Comparison of ENCODE assay signal across 9 cellular contexts in the genomic region with DNA sequence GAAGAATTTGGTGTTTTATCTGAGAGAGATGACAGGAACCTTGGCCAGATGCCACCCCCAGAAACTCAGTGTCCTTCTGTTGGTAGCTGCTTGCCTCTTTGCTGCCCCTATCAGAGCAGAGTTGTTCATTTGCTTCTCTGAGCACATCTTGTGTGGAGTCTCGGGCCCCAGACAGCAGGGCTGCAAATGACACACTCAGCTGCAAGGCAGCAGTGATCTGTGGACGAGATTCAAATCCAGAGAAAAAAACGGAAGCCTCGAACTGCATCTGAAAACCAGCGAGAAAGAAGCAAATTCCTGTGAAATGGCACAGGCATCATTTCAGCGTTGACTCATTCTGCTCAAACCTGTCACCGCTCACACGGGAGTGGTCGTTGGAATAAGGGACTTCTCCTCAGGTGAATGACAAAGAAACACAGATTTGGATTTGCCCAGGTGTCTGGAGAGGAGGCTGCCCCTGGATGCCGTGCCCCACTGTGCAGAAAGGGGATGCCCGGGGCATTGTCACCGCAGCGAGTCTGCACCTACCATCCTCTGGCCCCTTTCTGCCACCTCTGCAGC.
A peak's percentile ranks its signal among the peaks of the same experiment; 100 is the strongest.
DNase-seq lines count a peak whose midpoint lies in the region; ATAC-seq, FAIRE-seq and TF ChIP-seq lines count a peak whose summit lies in the region.
"Had no signal": no experiment of that assay in that cellular context is flagged by ENCODE, and none has a peak within 500 bp of the region (broad histone marks: within the 10 kb centered on the region; RNA-seq: fewer than 3 reads in every experiment).

No MANE protein-coding gene starts in this region.

- TF ChIP-seq CTCF in omental fat pad (IDR thresholded peaks at IDR 0.05) (no peak), pancreas (IDR thresholded peaks at IDR 0.05) (no peak)

- no peak overlapping the region for H3K27ac ChIP-seq in pancreas

- intact Hi-C loops in pancreas (cut with DNase I) = no loop called here

- no peaks in the 10 kb centered on the region for H3K9me3 ChIP-seq in pancreas

- H3K27me3 ChIP-seq in pancreas = no peaks in the 10 kb centered on the region

- 70 to 72% methylated on average over 13 of the region's 13 CpGs for WGBS in pancreas, 2 donors

- peak; percentile 56 for DNase-seq in activated CD4-positive, CD25-positive, alpha-beta regulatory T cell treated with anti-CD3 and anti-CD28 coated beads, Interleukin-2, amount 50 U/mL, for 72 hours
- peak; percentile 51 for DNase-seq in effector CD4-positive, alpha-beta T cell
- peak; percentile 64 for DNase-seq in stimulated activated CD4-positive, alpha-beta T cell treated with anti-CD3 and anti-CD28 coated beads, Interleukin-4, amount 100 ng/mL, for 24 hours
- DNase-seq in middle frontal gyrus (ENCODE audit: extremely low spot score, low spot score) (no peak), omental fat pad (ENCODE audit: low spot score) (no peak), pancreas (no peak)

- H3K4me1 ChIP-seq in pancreas = no peaks in the 10 kb centered on the region

- ATAC-seq in GM18511 (IDR thresholded peaks at IDR 0.05; ENCODE audit: unreplicated experiment) (peak; percentile 41), HG03095 (IDR thresholded peaks at IDR 0.05; ENCODE audit: unreplicated experiment) (peak; percentile 17), omental fat pad (ENCODE audit: low FRiP score) (no peak), pancreas (no peak)
- ATAC-seq: K562 had no signal

- H3K36me3 ChIP-seq in pancreas = no peaks in the 10 kb centered on the region

- no peak for FAIRE-seq in pancreas (lab: Jason Lieb, UNC)
- FAIRE-seq: K562 had no signal

- H3K4me3 ChIP-seq in pancreas = no peak overlapping the region
- H3K4me3 ChIP-seq: K562 had no signal

Comparison
In these comparisons a context has a peak if more than half of its experiments do, and no peak if none do; other contexts are left out.
1. ATAC-seq: peak in GM18511 (single experiment) and HG03095 (single experiment); none in omental fat pad (single experiment) and pancreas (0 of 4).
2. DNase-seq: peak in activated CD4-positive, CD25-positive, alpha-beta regulatory T cell treated with anti-CD3 and anti-CD28 coated beads, Interleukin-2, amount 50 U/mL, for 72 hours (single experiment), effector CD4-positive, alpha-beta T cell (single experiment) and stimulated activated CD4-positive, alpha-beta T cell treated with anti-CD3 and anti-CD28 coated beads, Interleukin-4, amount 100 ng/mL, for 24 hours (single experiment); none in middle frontal gyrus (single experiment), omental fat pad (single experiment) and pancreas (0 of 6).